In genomic region chr4:141686146-141686775, GRCh38 we compare ENCODE assay signal across 15 cellular contexts. TPM values are rescaled to one million over a fixed set of nuclear protein-coding genes. Genes with fewer than 3 reads are reported as not detected.
DNase-seq lines count a peak whose midpoint lies in the region; TF ChIP-seq lines count a peak whose summit lies in the region.
"Had no signal": no experiment of that assay in that cellular context is flagged by ENCODE, and none has a peak within 500 bp of the region (broad histone marks: within the 10 kb centered on the region; RNA-seq: fewer than 3 reads in every experiment).

No MANE protein-coding gene starts in this region.

- no peak overlapping the region for H3K18ac ChIP-seq in trophoblast cell (ENCODE audit: low read length)

- H3K27me3 ChIP-seq in trophoblast cell (ENCODE audit: insufficient read depth, low read length) = no peaks in the 10 kb centered on the region
- no peaks in the 10 kb centered on the region for H3K27me3 ChIP-seq in tibial artery
- H3K27me3 ChIP-seq in hepatocyte = no peaks in the 10 kb centered on the region
- H3K27me3 ChIP-seq: dorsolateral prefrontal cortex, uterus had no signal

- no peaks in the 10 kb centered on the region for H3K9me3 ChIP-seq in trophoblast cell (ENCODE audit: insufficient read depth, low read depth, low read length)
- no peaks in the 10 kb centered on the region for H3K9me3 ChIP-seq in tibial artery
- H3K9me3 ChIP-seq in hepatocyte (ENCODE audit: low read depth) = no peaks in the 10 kb centered on the region
- H3K9me3 ChIP-seq: uterus had no signal

- H2AFZ ChIP-seq in trophoblast cell (ENCODE audit: insufficient read depth, low read length, poor library complexity) (no peak overlapping the region), hepatocyte (no peak overlapping the region)

- H2BK5ac ChIP-seq in trophoblast cell (ENCODE audit: low read depth, low read length, poor library complexity) = no peak overlapping the region

- H2BK120ac ChIP-seq in trophoblast cell (ENCODE audit: insufficient read depth, low read length, poor library complexity) = no peak overlapping the region

- H3K79me1 ChIP-seq in trophoblast cell (ENCODE audit: low read length) = no peaks in the 10 kb centered on the region

- H3K4me1 ChIP-seq in trophoblast cell (ENCODE audit: control insufficient read depth in 1 of 2, insufficient read depth in 2 of 2, low read length in 2 of 2) (no peaks in the 10 kb centered on the region), tibial artery (no peaks in the 10 kb centered on the region), hepatocyte (ENCODE audit: insufficient read depth) (no peaks in the 10 kb centered on the region)
- H3K4me1 ChIP-seq: uterus had no signal

- H4K8ac ChIP-seq in trophoblast cell (ENCODE audit: low read depth, low read length) = no peak overlapping the region

- H3K14ac ChIP-seq in trophoblast cell (ENCODE audit: low read length) = no peak overlapping the region

- no peak overlapping the region for H3K27ac ChIP-seq in trophoblast cell (ENCODE audit: low read depth, low read length)
- no peak overlapping the region for H3K27ac ChIP-seq in tibial artery
- H3K27ac ChIP-seq in hepatocyte = no peak overlapping the region
- H3K27ac ChIP-seq: dorsolateral prefrontal cortex, SK-N-MC, skin epidermis, uterus had no signal

- peak; percentile 58 for DNase-seq in H4 (ENCODE audit: low spot score)
- peak; percentile 3 for DNase-seq in NCI-H1092 (lab: John Stamatoyannopoulos, UW)
- DNase-seq in cardiac fibroblast (ENCODE audit: low read depth in 2 of 2) = peak; percentile 71 to 90
- peak; percentile 6 to 33 for DNase-seq in trophoblast cell
- DNase-seq in tibial artery = no peak
- DNase-seq in cerebellum (ENCODE audit: low spot score) = no peak
- no peak for DNase-seq in hepatocyte (ENCODE audit: low spot score)
- DNase-seq: activated CD4-positive, alpha-beta T cell treated with anti-CD3 and anti-CD28 coated beads, Interleukin-2, amount 10 ng/mL, durations not matched to agents 24 days and 14 days; activated naive CD4-positive, alpha-beta T cell treated with anti-CD3 and anti-CD28 coated beads for 36 hours; dorsolateral prefrontal cortex; KG1; NCI-H510A had no signal

- intact Hi-C loops in tibial artery (cut with DNase I; ENCODE audit: low total_unique reads) = no loop called here

- H4K20me1 ChIP-seq in hepatocyte (ENCODE audit: insufficient read depth, poor library complexity, severe bottlenecking) = no peaks in the 10 kb centered on the region

- no peak overlapping the region for H2AK5ac ChIP-seq in trophoblast cell (ENCODE audit: low read length)

- no peak overlapping the region for H4K12ac ChIP-seq in trophoblast cell (ENCODE audit: low read depth, low read length)

- no peak overlapping the region for H3K23ac ChIP-seq in trophoblast cell (ENCODE audit: low read length)

- H3K4me2 ChIP-seq in trophoblast cell (ENCODE audit: low read length) (no peak overlapping the region), hepatocyte (no peak overlapping the region)

- H3K36me3 ChIP-seq in trophoblast cell (ENCODE audit: control insufficient read depth in 1 of 2, insufficient read depth in 2 of 2, low read length in 2 of 2) (no peaks in the 10 kb centered on the region), tibial artery (no peaks in the 10 kb centered on the region), hepatocyte (replicated peaks; ENCODE audit: insufficient read depth, low read depth) (no peaks in the 10 kb centered on the region)
- H3K36me3 ChIP-seq: uterus had no signal

- no peak overlapping the region for H3K9ac ChIP-seq in trophoblast cell (ENCODE audit: low read length)

- H3K4me3 ChIP-seq in cardiac fibroblast (replicated peaks in 1 of 2; ENCODE audit: low read depth in 2 of 2, low read length in 2 of 2) (no peak overlapping the region), trophoblast cell (ENCODE audit: low read depth, low read length) (no peak overlapping the region), tibial artery (no peak overlapping the region), hepatocyte (no peak overlapping the region)
- H3K4me3 ChIP-seq: dorsolateral prefrontal cortex, SK-N-MC, skin epidermis, uterus had no signal

- no peaks in the 10 kb centered on the region for H3K79me2 ChIP-seq in trophoblast cell (ENCODE audit: control insufficient read depth, insufficient read depth, low read length, poor library complexity)
- no peaks in the 10 kb centered on the region for H3K79me2 ChIP-seq in hepatocyte

- no peaks in the 10 kb centered on the region for H3K9me2 ChIP-seq in hepatocyte (replicated peaks; ENCODE audit: insufficient read depth)

- H3K4ac ChIP-seq in trophoblast cell (ENCODE audit: low read depth, low read length) = no peak overlapping the region

- TF ChIP-seq CTCF in cardiac fibroblast (IDR thresholded peaks at IDR 0.05; ENCODE audit: low read depth, low read length) (no peak), tibial artery (IDR thresholded peaks at IDR 0.05) (no peak), hepatocyte (IDR thresholded peaks at IDR 0.05; ENCODE audit: poor library complexity) (no peak)

- no peak overlapping the region for H4K91ac ChIP-seq in trophoblast cell (ENCODE audit: low read depth, low read length)

- no CpG with 5 or more reads among the region's 8 CpGs for WGBS in trophoblast cell (ENCODE audit: extremely low coverage, insufficient coverage, insufficient read length)
- 90% methylated on average over 8 of the region's 8 CpGs for WGBS in hepatocyte (ENCODE audit: low lambda C conversion rate, missing lambda C conversion rate)

- no peak overlapping the region for H2BK12ac ChIP-seq in trophoblast cell (ENCODE audit: low read length)

RNA-seq across cellular contexts. Expression of gene IL15, which starts 49.9 kb away (rescaled TPM):
- 12.0 and 16.0 TPM in 2 replicates for total RNA-seq in H4 (2014; rRNA removed; shearing (Covaris generic))
- 0.06 and 0.08 TPM in 2 replicates for polyA plus RNA-seq in trophoblast cell (2013)
- 1.1 TPM for total RNA-seq in cerebellum
- total RNA-seq in hepatocyte = 2.8 and 5.0 TPM in 2 replicates
- 0.83 and 3.2 TPM in 2 replicates for polyA plus RNA-seq in hepatocyte

Comparison
In these comparisons a context has a peak if more than half of its experiments do, and no peak if none do; other contexts are left out.
1. DNase-seq: peak in H4 (single experiment), NCI-H1092 (single experiment), cardiac fibroblast (2 of 2) and trophoblast cell (2 of 2); none in tibial artery (0 of 2), cerebellum (single experiment) and hepatocyte (single experiment).